29 cellular contexts compared by ENCODE assay signal in genomic region chr15:22240403-22240802, GRCh38.
"Had no signal": no experiment of that assay in that cellular context is flagged by ENCODE, and none has a peak within 500 bp of the region (broad histone marks: within the 10 kb centered on the region; RNA-seq: fewer than 3 reads in every experiment).

No MANE protein-coding gene starts in this region.

- H3K9me3 ChIP-seq: ascending aorta, breast epithelium, colonic mucosa, esophagus muscularis mucosa, gastrocnemius medialis had no signal

- H3K27ac ChIP-seq: ascending aorta, cardiac muscle cell, colonic mucosa, esophagus muscularis mucosa, foreskin keratinocyte, gastrocnemius medialis, heart right ventricle, hepatocyte, WERI-Rb-1 had no signal

- H3K27me3 ChIP-seq: ascending aorta, breast epithelium, cardiac muscle cell, colonic mucosa, esophagus muscularis mucosa, foreskin keratinocyte, gastrocnemius medialis, hepatocyte had no signal

- H3K4me1 ChIP-seq: ascending aorta, breast epithelium, colonic mucosa, esophagus muscularis mucosa, foreskin keratinocyte, gastrocnemius medialis, heart right ventricle had no signal

- H3K4me3 ChIP-seq: ascending aorta, breast epithelium, cardiac muscle cell, colonic mucosa, esophagus muscularis mucosa, gastrocnemius medialis, heart right ventricle, hepatocyte had no signal

- DNase-seq: activated B cell treated with CpG ODN at 0.5 μM for 24 hours; activated CD4-positive, alpha-beta T cell treated with anti-CD3 and anti-CD28 coated beads for 48 hours; activated CD4-positive, alpha-beta T cell treated with anti-CD3 and anti-CD28 coated beads, Interleukin-2, amount 50 U/mL, for 1 hour; activated CD4-positive, alpha-beta T cell treated with anti-CD3 and anti-CD28 coated beads, Interleukin-2, amount 50 U/mL, for 48 hours; activated CD8-positive, alpha-beta memory T cell treated with anti-CD3 and anti-CD28 coated beads for 24 hours; activated CD8-positive, alpha-beta T cell treated with anti-CD3 and anti-CD28 coated beads for 36 hours; activated gamma-delta T cell; activated naive CD4-positive, alpha-beta T cell; activated naive CD4-positive, alpha-beta T cell treated with anti-CD3 and anti-CD28 coated beads, Interleukin-2, amount 10 ng/mL, durations not matched to agents 7 days and 5 days; activated naive CD8-positive, alpha-beta T cell treated with anti-CD3 and anti-CD28 coated beads, Interleukin-2, amount 10 ng/mL, durations not matched to agents 7 days and 5 days; activated T-cell treated with anti-CD3 and anti-CD28 coated beads, Interleukin-2, amount 50 U/mL, for 4 hours; central memory CD4-positive, alpha-beta T cell; cerebellar nuclear complex; colonic mucosa; effector CD8-positive, alpha-beta T cell; erythroblast; foreskin keratinocyte; gastrocnemius medialis; heart right ventricle; T-helper 17 cell; T1000; WERI-Rb-1 had no signal

- FAIRE-seq: endometrium had no signal

- H3K4me2 ChIP-seq: hepatocyte had no signal

- H2AFZ ChIP-seq: hepatocyte had no signal

- ATAC-seq: activated CD8-positive, alpha-beta T cell treated with anti-CD3 and anti-CD28 coated beads for 36 hours; activated T-helper 17 cell treated with anti-CD3 and anti-CD28 coated beads, Interleukin-2, amount 50 U/mL, for 72 hours; gastrocnemius medialis; heart right ventricle; T-helper 17 cell had no signal

- H3K36me3 ChIP-seq: ascending aorta, breast epithelium, cardiac muscle cell, colonic mucosa, esophagus muscularis mucosa, gastrocnemius medialis, heart right ventricle, WERI-Rb-1 had no signal

- H3K79me2 ChIP-seq: hepatocyte had no signal
